Comparison of ENCODE assay signal across 13 cellular contexts in genomic region chr4:159267940-159268327, GRCh38.
DNase-seq lines count a peak whose midpoint lies in the region; ATAC-seq and TF ChIP-seq lines count a peak whose summit lies in the region.
"Had no signal": no experiment of that assay in that cellular context is flagged by ENCODE, and none has a peak within 500 bp of the region (broad histone marks: within the 10 kb centered on the region; RNA-seq: fewer than 3 reads in every experiment).

No MANE protein-coding gene starts in this region.

- no peaks in the 10 kb centered on the region for H3K36me3 Mint-ChIP-seq in stimulated activated effector memory CD8-positive, alpha-beta T cell treated with anti-CD3 and anti-CD28 coated beads, Interleukin-12 subunit alpha, Interleukin-12 subunit beta, amount 100 ng/mL, for 72 hours

- DNase-seq in BE2C (no peak), Right ventricle myocardium superior (no peak), putamen (ENCODE audit: low spot score) (peak; percentile 70)
- no peak for DNase-seq in effector CD4-positive, alpha-beta T cell
- DNase-seq in stimulated activated effector memory CD8-positive, alpha-beta T cell treated with anti-CD3 and anti-CD28 coated beads, Interleukin-12 subunit alpha, Interleukin-12 subunit beta, amount 100 ng/mL, for 72 hours (ENCODE audit: low spot score in 2 of 2) = no peak
- DNase-seq: activated CD4-positive, alpha-beta T cell treated with anti-CD3 and anti-CD28 coated beads, Interleukin-2, amount 50 U/mL, for 48 hours; activated naive CD4-positive, alpha-beta T cell treated with anti-CD3 and anti-CD28 coated beads for 36 hours; NCI-H82; T-cell had no signal

- no peak for TF ChIP-seq CTCF in BE2C (IDR thresholded peaks at IDR 0.05; ENCODE audit: low read depth, low read length)
- no peak for TF ChIP-seq CTCF in VCaP (conservative IDR thresholded peaks at IDR 0.05)

- H3K27me3 ChIP-seq in BE2C = no peaks in the 10 kb centered on the region
- H3K27me3 ChIP-seq: BLaER1 had no signal

- no peak overlapping the region for H3K4me3 Mint-ChIP-seq in stimulated activated effector memory CD8-positive, alpha-beta T cell treated with anti-CD3 and anti-CD28 coated beads, Interleukin-12 subunit alpha, Interleukin-12 subunit beta, amount 100 ng/mL, for 72 hours
- H3K4me3 Mint-ChIP-seq: activated naive CD4-positive, alpha-beta T cell treated with anti-CD3 and anti-CD28 coated beads for 36 hours; T-cell had no signal

- H3K4me1 ChIP-seq in BE2C = peaks cover 44% of the 10 kb centered on the region

- H3K27ac Mint-ChIP-seq in stimulated activated effector memory CD8-positive, alpha-beta T cell treated with anti-CD3 and anti-CD28 coated beads, Interleukin-12 subunit alpha, Interleukin-12 subunit beta, amount 100 ng/mL, for 72 hours = no peak overlapping the region
- H3K27ac Mint-ChIP-seq: activated naive CD4-positive, alpha-beta T cell treated with anti-CD3 and anti-CD28 coated beads for 36 hours; T-cell had no signal

- peak; percentile 18 for ATAC-seq in Right ventricle myocardium superior (ENCODE audit: poor library complexity)
- no peak for ATAC-seq in stimulated activated effector memory CD8-positive, alpha-beta T cell treated with anti-CD3 and anti-CD28 coated beads, Interleukin-12 subunit alpha, Interleukin-12 subunit beta, amount 100 ng/mL, for 72 hours
- no peak for ATAC-seq in GM21528 (IDR thresholded peaks at IDR 0.05; ENCODE audit: low FRiP score, unreplicated experiment)
- ATAC-seq in HG03095 (IDR thresholded peaks at IDR 0.05; ENCODE audit: unreplicated experiment) = no peak
- ATAC-seq: T-cell had no signal

- peak overlapping the region; percentile 13; the same call in 1 of the 2 replicates for H3K27ac ChIP-seq in VCaP
- H3K27ac ChIP-seq: BLaER1 had no signal

- no peaks in the 10 kb centered on the region for H3K9me3 ChIP-seq in BE2C
- H3K9me3 ChIP-seq: BLaER1 had no signal

- intact Hi-C loops in Right ventricle myocardium superior (cut with DNase I) = no loop called here

- peaks cover 17% of the 10 kb centered on the region for H3K4me1 Mint-ChIP-seq in stimulated activated effector memory CD8-positive, alpha-beta T cell treated with anti-CD3 and anti-CD28 coated beads, Interleukin-12 subunit alpha, Interleukin-12 subunit beta, amount 100 ng/mL, for 72 hours

- no peaks in the 10 kb centered on the region for H3K9me3 Mint-ChIP-seq in stimulated activated effector memory CD8-positive, alpha-beta T cell treated with anti-CD3 and anti-CD28 coated beads, Interleukin-12 subunit alpha, Interleukin-12 subunit beta, amount 100 ng/mL, for 72 hours
- H3K9me3 Mint-ChIP-seq: activated naive CD4-positive, alpha-beta T cell treated with anti-CD3 and anti-CD28 coated beads for 36 hours; T-cell had no signal

- no peaks in the 10 kb centered on the region for H3K36me3 ChIP-seq in BE2C
- H3K36me3 ChIP-seq: BLaER1 had no signal

- peak overlapping the region; percentile 86 for H3K4me3 ChIP-seq in BE2C (ENCODE audit: low read depth, low read length)
- H3K4me3 ChIP-seq: BLaER1 had no signal
